ENCODE assay signal across 20 cellular contexts in the genomic region with DNA sequence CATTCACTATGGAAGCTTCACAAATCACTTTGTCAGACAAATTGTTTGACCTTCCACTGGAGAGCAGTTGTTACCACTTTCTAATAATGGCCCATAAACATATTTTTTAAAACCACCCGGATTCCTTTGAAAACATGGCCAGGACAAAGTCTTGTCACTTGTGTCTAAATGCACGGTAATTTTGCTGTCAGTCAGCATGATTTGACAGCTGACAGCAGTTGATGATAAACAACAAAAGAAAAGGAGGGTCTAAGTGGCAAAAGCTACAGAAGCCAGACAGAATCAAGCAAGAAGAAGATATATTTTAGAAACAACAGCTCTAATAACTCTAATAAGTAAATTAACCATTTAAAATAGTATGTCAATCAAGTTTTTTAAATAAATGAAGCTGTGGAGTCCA.
"Had no signal": no experiment of that assay in that cellular context is flagged by ENCODE, and none has a peak within 500 bp of the region (broad histone marks: within the 10 kb centered on the region; RNA-seq: fewer than 3 reads in every experiment).

No MANE protein-coding gene starts in this region.

- H3K4me1 ChIP-seq: adrenal gland, gastroesophageal sphincter, left lung, neural progenitor cell, prostate gland, right atrium auricular region, testis, upper lobe of right lung had no signal

- H2AFZ ChIP-seq: neural progenitor cell had no signal

- H3K9ac ChIP-seq: neural progenitor cell had no signal

- H3K27ac ChIP-seq: adrenal gland, gastroesophageal sphincter, heart right ventricle, left lung, neural progenitor cell, prostate gland, right atrium auricular region, skin epidermis, testis, upper lobe of right lung had no signal

- H3K27me3 ChIP-seq: adrenal gland, gastroesophageal sphincter, heart right ventricle, left lung, neural progenitor cell, right atrium auricular region, testis, upper lobe of right lung had no signal

- H3K4me2 ChIP-seq: neural progenitor cell had no signal

- FAIRE-seq: bronchial epithelial cell, endometrium had no signal

- ATAC-seq: activated CD8-positive, alpha-beta T cell treated with anti-CD3 and anti-CD28 coated beads, Interleukin-2, amount 10 ng/mL, durations not matched to agents 7 days and 5 days; gastroesophageal sphincter; heart right ventricle; left lung; upper lobe of right lung had no signal

- H3K4me3 ChIP-seq: adrenal gland, gastroesophageal sphincter, heart right ventricle, left lung, neural progenitor cell, prostate gland, right atrium auricular region, skin epidermis, testis, upper lobe of right lung had no signal

- DNase-seq: activated CD4-positive, alpha-beta T cell treated with anti-CD3 and anti-CD28 coated beads, Interleukin-2, amount 10 ng/mL, durations not matched to agents 7 days and 5 days; activated CD4-positive, CD25-positive, alpha-beta regulatory T cell; activated CD8-positive, alpha-beta T cell treated with anti-CD3 and anti-CD28 coated beads, Interleukin-2, amount 10 ng/mL, durations not matched to agents 7 days and 5 days; activated effector memory CD4-positive, alpha-beta T cell treated with Interleukin-2 at 50 U/mL for 16 hours; activated T-cell treated with anti-CD3 and anti-CD28 coated beads, Interleukin-2, amount 50 U/mL, for 4 hours; adrenal gland; cerebellar nuclear complex; cortex of kidney; heart right ventricle; left lung; naive B cell; testis; upper lobe of right lung had no signal

- H3K36me3 ChIP-seq: adrenal gland, gastroesophageal sphincter, heart right ventricle, left lung, neural progenitor cell, prostate gland, right atrium auricular region, upper lobe of right lung had no signal

- H3K9me3 ChIP-seq: adrenal gland, gastroesophageal sphincter, heart right ventricle, left lung, prostate gland, right atrium auricular region, testis, upper lobe of right lung had no signal
